ENCODE assay signal across 13 cellular contexts in genomic region chr15:90667063-90667754, GRCh38. TPM values are rescaled to one million over a fixed set of nuclear protein-coding genes. Genes with fewer than 3 reads are reported as not detected.
A peak's percentile ranks its signal among the peaks of the same experiment; 100 is the strongest.
DNase-seq lines count a peak whose midpoint lies in the region; ATAC-seq and FAIRE-seq lines count a peak whose summit lies in the region.
"Had no signal": no experiment of that assay in that cellular context is flagged by ENCODE, and none has a peak within 500 bp of the region (broad histone marks: within the 10 kb centered on the region; RNA-seq: fewer than 3 reads in every experiment).

No MANE protein-coding gene starts in this region.

- no peak overlapping the region for H3K9ac ChIP-seq in adipocyte (ENCODE audit: low read length)

- H3K27ac Mint-ChIP-seq in IgD-negative memory B cell = no peak overlapping the region
- peak overlapping the region; percentile 75 to 83 for H3K27ac Mint-ChIP-seq in natural killer cell treated with Interleukin-12 subunit alpha and Interleukin-12 subunit beta and Interleukin-15 and Interleukin-18, amount 100 ng/mL, for 72 hours

- no peaks in the 10 kb centered on the region for H3K9me3 ChIP-seq in adipocyte (ENCODE audit: control insufficient read depth, low read length)
- H3K9me3 ChIP-seq: neutrophil had no signal

- H3K27me3 Mint-ChIP-seq in IgD-negative memory B cell = peaks cover 21% of the 10 kb centered on the region
- H3K27me3 Mint-ChIP-seq in natural killer cell treated with Interleukin-12 subunit alpha and Interleukin-12 subunit beta and Interleukin-15 and Interleukin-18, amount 100 ng/mL, for 72 hours = peaks cover 11 to 38% of the 10 kb centered on the region in 2 donors

- peaks cover 1% of the 10 kb centered on the region for H3K36me3 Mint-ChIP-seq in IgD-negative memory B cell
- H3K36me3 Mint-ChIP-seq in natural killer cell treated with Interleukin-12 subunit alpha and Interleukin-12 subunit beta and Interleukin-15 and Interleukin-18, amount 100 ng/mL, for 72 hours = no peaks in the 10 kb centered on the region

- peak overlapping the region in 3 of 4 donors; percentile 44 to 77 (median 74) for H3K4me3 Mint-ChIP-seq in IgD-negative memory B cell
- H3K4me3 Mint-ChIP-seq in natural killer cell treated with Interleukin-12 subunit alpha and Interleukin-12 subunit beta and Interleukin-15 and Interleukin-18, amount 100 ng/mL, for 72 hours = peak overlapping the region; percentile 79

- H3K36me3 ChIP-seq in adipocyte (ENCODE audit: control insufficient read depth, insufficient read depth, low read length, severe bottlenecking) = no peaks in the 10 kb centered on the region
- H3K36me3 ChIP-seq: neutrophil had no signal

- peaks cover 13% of the 10 kb centered on the region for H3K4me1 ChIP-seq in adipocyte (ENCODE audit: control insufficient read depth, insufficient read depth, low read length)

- FAIRE-seq in urothelium cell line (lab: Jason Lieb, UNC) = no peak

- peaks cover 0 to 1% (median 0%) of the 10 kb centered on the region in 3 donors for H3K9me3 Mint-ChIP-seq in IgD-negative memory B cell
- no peaks in the 10 kb centered on the region for H3K9me3 Mint-ChIP-seq in natural killer cell treated with Interleukin-12 subunit alpha and Interleukin-12 subunit beta and Interleukin-15 and Interleukin-18, amount 100 ng/mL, for 72 hours

- peaks cover 21 to 29% (median 26%) of the 10 kb centered on the region in 3 donors for H3K4me1 Mint-ChIP-seq in IgD-negative memory B cell
- peaks cover 23 to 27% of the 10 kb centered on the region in 2 donors for H3K4me1 Mint-ChIP-seq in natural killer cell treated with Interleukin-12 subunit alpha and Interleukin-12 subunit beta and Interleukin-15 and Interleukin-18, amount 100 ng/mL, for 72 hours (ENCODE audit: low read depth in 2 of 2)

- DNase-seq in NOMO-1 treated with DMSO at 0.1 percent for 48 hours (lab: John Stamatoyannopoulos, UW; ENCODE audit: unreplicated experiment) (peak; percentile 34), NOMO-1 treated with dmso at 0.1 percent for 144 hours (lab: John Stamatoyannopoulos, UW; ENCODE audit: unreplicated experiment) (no peak), adipocyte (ENCODE audit: low read depth) (peak; percentile 15), NCI-H82 treated with DMSO at 0.1 percent for 48 hours (lab: John Stamatoyannopoulos, UW; ENCODE audit: unreplicated experiment) (no peak), urothelium cell line (ENCODE audit: low spot score) (no peak)
- DNase-seq in natural killer cell treated with Interleukin-12 subunit alpha and Interleukin-12 subunit beta and Interleukin-15 and Interleukin-18, amount 100 ng/mL, for 72 hours (ENCODE audit: low spot score) = no peak
- DNase-seq: DND-41, NCI-H1417, NCI-H748 treated with DMSO at 0.1 percent for 48 hours, SW 1271 had no signal

- no peak overlapping the region for H3K4me3 ChIP-seq in adipocyte (ENCODE audit: low read length)

- no peaks in the 10 kb centered on the region for H3K27me3 ChIP-seq in adipocyte (replicated peaks; ENCODE audit: control insufficient read depth, insufficient read depth, low read length)

- ATAC-seq in natural killer cell treated with Interleukin-12 subunit alpha and Interleukin-12 subunit beta and Interleukin-15 and Interleukin-18, amount 100 ng/mL, for 72 hours = no peak
- no peak for ATAC-seq in GM19324 (IDR thresholded peaks at IDR 0.05; ENCODE audit: low FRiP score, unreplicated experiment)

RNA-seq across cellular contexts. Expression of gene BLM, which starts 49.9 kb away (rescaled TPM):
- 14.4 TPM for polyA plus RNA-seq in IgD-negative memory B cell
- total RNA-seq in natural killer cell treated with Interleukin-12 subunit alpha and Interleukin-12 subunit beta and Interleukin-15 and Interleukin-18, amount 100 ng/mL, for 72 hours = 10 to 100 TPM; 49.6 to 58.7 TPM

Comparison
In these comparisons a context has a peak if more than half of its experiments do, and no peak if none do; other contexts are left out.
1. DNase-seq: peak in NOMO-1 treated with DMSO at 0.1 percent for 48 hours (single experiment) and adipocyte (single experiment); none in NOMO-1 treated with dmso at 0.1 percent for 144 hours (single experiment), natural killer cell treated with Interleukin-12 subunit alpha and Interleukin-12 subunit beta and Interleukin-15 and Interleukin-18, amount 100 ng/mL, for 72 hours (single experiment), NCI-H82 treated with DMSO at 0.1 percent for 48 hours (single experiment) and urothelium cell line (single experiment).
2. H3K27ac Mint-ChIP-seq: peak in natural killer cell treated with Interleukin-12 subunit alpha and Interleukin-12 subunit beta and Interleukin-15 and Interleukin-18, amount 100 ng/mL, for 72 hours (2 of 2); none in IgD-negative memory B cell (0 of 3).